In the genomic region with DNA sequence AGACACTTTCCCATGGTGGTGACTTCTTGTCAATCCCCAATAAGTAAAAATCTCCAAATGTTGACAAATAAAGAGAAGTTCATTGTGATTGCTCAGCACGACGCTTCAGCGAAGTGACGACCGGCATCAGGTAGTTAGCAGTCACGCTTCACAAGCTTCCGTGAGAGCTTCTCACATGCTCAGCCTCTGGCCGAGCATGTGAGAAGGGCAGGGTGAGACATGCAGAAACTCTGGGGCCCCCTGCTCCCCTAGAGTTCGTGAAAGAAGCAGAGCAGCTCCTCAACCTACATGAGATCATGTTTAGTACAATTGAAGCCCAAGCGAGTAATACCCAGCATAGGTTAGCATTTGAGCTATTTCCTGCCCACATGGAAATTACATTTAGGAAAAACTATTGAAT, we compare ENCODE assay signal across 1 cellular context.
TF ChIP-seq lines count a peak whose summit lies in the region.

No MANE protein-coding gene starts in this region.

TF ChIP-seq in GM12878, 131 proteins besides CTCF, POLR2A, EP300 and RAD21 (continued from another document):
- TF ChIP-seq, protein P1, sequence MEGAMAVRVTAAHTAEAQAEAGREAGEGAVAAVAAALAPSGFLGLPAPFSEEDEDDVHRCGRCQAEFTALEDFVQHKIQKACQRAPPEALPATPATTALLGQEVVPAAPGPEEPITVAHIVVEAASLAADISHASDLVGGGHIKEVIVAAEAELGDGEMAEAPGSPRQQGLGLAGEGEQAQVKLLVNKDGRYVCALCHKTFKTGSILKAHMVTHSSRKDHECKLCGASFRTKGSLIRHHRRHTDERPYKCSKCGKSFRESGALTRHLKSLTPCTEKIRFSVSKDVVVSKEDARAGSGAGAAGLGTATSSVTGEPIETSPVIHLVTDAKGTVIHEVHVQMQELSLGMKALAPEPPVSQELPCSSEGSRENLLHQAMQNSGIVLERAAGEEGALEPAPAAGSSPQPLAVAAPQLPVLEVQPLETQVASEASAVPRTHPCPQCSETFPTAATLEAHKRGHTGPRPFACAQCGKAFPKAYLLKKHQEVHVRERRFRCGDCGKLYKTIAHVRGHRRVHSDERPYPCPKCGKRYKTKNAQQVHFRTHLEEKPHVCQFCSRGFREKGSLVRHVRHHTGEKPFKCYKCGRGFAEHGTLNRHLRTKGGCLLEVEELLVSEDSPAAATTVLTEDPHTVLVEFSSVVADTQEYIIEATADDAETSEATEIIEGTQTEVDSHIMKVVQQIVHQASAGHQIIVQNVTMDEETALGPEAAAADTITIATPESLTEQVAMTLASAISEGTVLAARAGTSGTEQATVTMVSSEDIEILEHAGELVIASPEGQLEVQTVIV (IDR thresholded peaks at IDR 0.05; ENCODE audit: borderline replicate concordance, partially characterized antibody) = no peak
- TF ChIP-seq ZZZ3 (IDR thresholded peaks at IDR 0.05; ENCODE audit: control insufficient read depth, insufficient read length, low read depth) (no peak), STAT1 (conservative IDR thresholded peaks at IDR 0.05) (no peak), MEF2B (IDR thresholded peaks at IDR 0.05; ENCODE audit: partially characterized antibody, poor library complexity, severe bottlenecking) (peak; percentile 56)
